In the genomic region with DNA sequence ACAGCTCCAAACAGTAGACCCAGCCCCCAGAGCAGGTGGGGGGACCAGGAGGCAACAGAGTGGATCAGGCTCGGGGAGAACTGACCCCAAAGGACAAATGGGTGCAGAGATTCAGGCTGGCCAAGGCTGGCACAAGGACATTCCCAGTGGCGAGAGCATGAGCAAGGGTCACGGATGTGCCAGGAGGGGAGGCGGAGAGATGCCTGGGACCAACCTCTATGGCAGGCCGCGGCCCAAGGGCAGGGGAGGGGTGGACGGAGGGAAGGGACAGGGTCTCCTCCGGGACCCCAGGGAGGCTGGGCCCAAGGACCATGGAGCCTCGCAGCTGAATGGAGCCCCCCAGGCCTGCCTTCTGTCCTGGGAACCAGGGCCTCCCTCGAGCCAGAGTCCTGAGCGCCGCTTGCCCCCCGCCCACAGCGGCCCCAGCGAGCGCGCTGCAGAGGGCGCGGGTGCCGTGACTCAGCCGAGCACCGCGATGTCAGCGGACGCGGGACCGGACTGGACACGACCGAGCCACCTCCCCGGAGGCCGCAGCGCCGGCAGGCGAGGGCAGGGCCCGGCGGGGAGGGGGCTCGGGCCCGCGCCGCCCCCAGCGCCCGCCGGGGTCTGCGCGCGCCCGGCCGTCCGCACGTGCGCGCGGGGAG, we compare ENCODE assay signal across 8 cellular contexts. TPM values are rescaled to one million over a fixed set of nuclear protein-coding genes. Genes with fewer than 3 reads are reported as not detected.
DNase-seq lines count a peak whose midpoint lies in the region; ATAC-seq, FAIRE-seq and TF ChIP-seq lines count a peak whose summit lies in the region.

No MANE protein-coding gene starts in this region.

- H3K27me3 ChIP-seq in endothelial cell of umbilical vein (ENCODE audit: control insufficient read depth in 2 of 2, insufficient read depth in 2 of 2, low read length in 2 of 2): no peaks in the 10 kb centered on the region

- H3K9me3 ChIP-seq in endothelial cell of umbilical vein (replicated peaks; ENCODE audit: control insufficient read depth, insufficient read depth, low read length): no peaks in the 10 kb centered on the region

- no peaks in the 10 kb centered on the region for H4K20me1 ChIP-seq in endothelial cell of umbilical vein (replicated peaks; ENCODE audit: control insufficient read depth, extremely low read depth, insufficient read depth, low read length)

- CTCF ChIA-PET in endothelial cell of umbilical vein (lab: Charles Lee): interaction anchor here (0.8 to 4.5 kb wide), 10 partner anchors 8 to 250 kb away, joined by 3 to 28 read pairs (median 4); a partner anchor contains a TSS

- BruUV-seq in endothelial cell of umbilical vein (replicated peaks; lab: Mats Ljungman, UMichigan): no TSS peak

- H3K27ac ChIP-seq in endothelial cell of umbilical vein (ENCODE audit: insufficient read depth, low read depth, low read length): no peak overlapping the region

- no peak overlapping the region for H3K9ac ChIP-seq in endothelial cell of umbilical vein (replicated peaks; ENCODE audit: extremely low read depth, insufficient read depth, low read length)

- H3K79me2 ChIP-seq in endothelial cell of umbilical vein (ENCODE audit: control insufficient read depth, insufficient read depth, low read length): no peaks in the 10 kb centered on the region

- intact Hi-C loops in endothelial cell of umbilical vein (cut with micrococcal nuclease): loop anchor here (2.0 kb wide), 3 partner anchors 17 to 59 kb away; a partner anchor contains a TSS

- peak overlapping the region in 2 of 3 experiments; percentile 2 to 43 for H3K4me3 ChIP-seq in endothelial cell of umbilical vein (replicated peaks in 1 of 3; ENCODE audit: insufficient read depth in 1 of 3, low read depth in 1 of 3, low read length in 3 of 3)

- TF ChIP-seq POLR2A in endothelial cell of umbilical vein (IDR thresholded peaks at IDR 0.05; ENCODE audit: low read depth, low read length): no peak

- TF ChIP-seq CTCF in endothelial cell of umbilical vein (IDR thresholded peaks at IDR 0.05; ENCODE audit: extremely low read depth in 1 of 2, insufficient read depth in 1 of 2, low read depth in 1 of 2, low read length in 2 of 2) (no peak), omental fat pad (IDR thresholded peaks at IDR 0.05) (no peak), D721Med (IDR thresholded peaks at IDR 0.05; ENCODE audit: insufficient read depth, missing control alignments) (no peak)

- POLR2A ChIA-PET in endothelial cell of umbilical vein (lab: Charles Lee): no interaction called here

- FAIRE-seq in RCC 7860 (lab: Jason Lieb, UNC) (no peak), endothelial cell of umbilical vein (lab: Jason Lieb, UNC) (no peak), D721Med (lab: Jason Lieb, UNC) (no peak)

- no peaks in the 10 kb centered on the region for H3K36me3 ChIP-seq in endothelial cell of umbilical vein (ENCODE audit: control insufficient read depth in 2 of 2, extremely low read depth in 1 of 2, insufficient read depth in 2 of 2, low read length in 2 of 2)

- no peaks in the 10 kb centered on the region for H3K9me1 ChIP-seq in endothelial cell of umbilical vein (replicated peaks; ENCODE audit: control insufficient read depth, extremely low read depth, insufficient read depth, low read length)

- peak overlapping the region; percentile 3 for H3K4me2 ChIP-seq in endothelial cell of umbilical vein (ENCODE audit: insufficient read depth, low read length)

- dilution Hi-C loops in endothelial cell of umbilical vein (cut with MboI; ENCODE audit: extremely low pct_ligation_motif_present, low sequenced_read_pairs): no loop called here

- ATAC-seq in omental fat pad (ENCODE audit: low FRiP score) (peak; percentile 28), GM21367 (IDR thresholded peaks at IDR 0.05; ENCODE audit: unreplicated experiment) (no peak), GM21737 (IDR thresholded peaks at IDR 0.05; ENCODE audit: unreplicated experiment) (no peak), HG02852 (IDR thresholded peaks at IDR 0.05; ENCODE audit: unreplicated experiment) (no peak)

- H2AFZ ChIP-seq in endothelial cell of umbilical vein (ENCODE audit: low read depth, low read length): peak overlapping the region; percentile 1

- DNase-seq in EL (peak; percentile 36), RCC 7860 (ENCODE audit: low spot score) (peak; percentile 11), endothelial cell of umbilical vein (ENCODE audit: low read depth, low spot score) (no peak), omental fat pad (ENCODE audit: low spot score) (no peak), D721Med (ENCODE audit: insufficient read length, low spot score) (no peak)

- H3K4me1 ChIP-seq in endothelial cell of umbilical vein (ENCODE audit: control insufficient read depth, extremely low read depth, insufficient read depth, low read length): peaks cover 12% of the 10 kb centered on the region

TF ChIP-seq in endothelial cell of umbilical vein, 7 proteins besides CTCF, POLR2A, EP300 and RAD21:
- no peak for TF ChIP-seq GATA2 (IDR thresholded peaks at IDR 0.05; ENCODE audit: insufficient read depth, insufficient read length, low read depth, low read length)
- TF ChIP-seq, protein P1, sequence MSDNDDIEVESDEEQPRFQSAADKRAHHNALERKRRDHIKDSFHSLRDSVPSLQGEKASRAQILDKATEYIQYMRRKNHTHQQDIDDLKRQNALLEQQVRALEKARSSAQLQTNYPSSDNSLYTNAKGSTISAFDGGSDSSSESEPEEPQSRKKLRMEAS (IDR thresholded peaks at IDR 0.05; ENCODE audit: insufficient read depth, insufficient read length): no peak
- no peak for TF ChIP-seq MYC (IDR thresholded peaks at IDR 0.05; ENCODE audit: low read depth, low read length)
- no peak for TF ChIP-seq EZH2 (IDR thresholded peaks at IDR 0.05; ENCODE audit: borderline replicate concordance, low read depth, low read length, severe bottlenecking)
- peak; percentile 9 for TF ChIP-seq POLR2AphosphoS5 (IDR thresholded peaks at IDR 0.05; ENCODE audit: insufficient read depth, low read depth, low read length)

RNA-seq across cellular contexts. Expression of a gene that starts 0.5 kb away (rescaled TPM):
- 20.0 and 23.4 TPM in 2 replicates for total RNA-seq in endothelial cell of umbilical vein
- polyA plus RNA-seq in endothelial cell of umbilical vein: 29.1 and 41.2 TPM in 2 replicates
- 16.7 and 19.6 TPM in 2 replicates for polyA plus RNA-seq in endothelial cell of umbilical vein (2011; cell fraction: cytosol; rRNA removed)
- 105 and 118 TPM in 2 replicates for polyA plus RNA-seq in endothelial cell of umbilical vein (2011; cell fraction: nucleus; rRNA removed)
- 20.6 and 41.1 TPM in 2 replicates for polyA plus RNA-seq in endothelial cell of umbilical vein (2012)
- polyA minus RNA-seq in endothelial cell of umbilical vein: 16.7 and 20.8 TPM in 2 replicates
- 35.0 TPM for polyA minus RNA-seq in endothelial cell of umbilical vein (2011; cell fraction: cytosol; rRNA and poly(A)+ RNA removed)
- 20.9 and 31.0 TPM in 2 replicates for polyA minus RNA-seq in endothelial cell of umbilical vein (2011; cell fraction: nucleus; rRNA and poly(A)+ RNA removed)
- total RNA-seq in omental fat pad: 10 to 100 TPM; 15.4 to 31.5 (median 25.9) TPM

RNA-seq across cellular contexts. Expression of a gene that starts 4.4 kb away (rescaled TPM):
- total RNA-seq in endothelial cell of umbilical vein: not detected in 2 replicates
- not detected in 2 replicates for polyA plus RNA-seq in endothelial cell of umbilical vein
- polyA plus RNA-seq in endothelial cell of umbilical vein (2011; cell fraction: cytosol; rRNA removed): not detected in 2 replicates
- not detected in 2 replicates for polyA plus RNA-seq in endothelial cell of umbilical vein (2011; cell fraction: nucleus; rRNA removed)
- polyA plus RNA-seq in endothelial cell of umbilical vein (2012): not detected in 2 replicates
- polyA minus RNA-seq in endothelial cell of umbilical vein: 0.13 TPM in 1 of 2 replicates, not detected in the other
- polyA minus RNA-seq in endothelial cell of umbilical vein (2011; cell fraction: cytosol; rRNA and poly(A)+ RNA removed): not detected
- polyA minus RNA-seq in endothelial cell of umbilical vein (2011; cell fraction: nucleus; rRNA and poly(A)+ RNA removed): not detected in 2 replicates
- 1 to 10 TPM in 1 of 4 donors, under 1 TPM in 2, not detected in 1; 0.19 to 3.6 (median 0.31) TPM for total RNA-seq in omental fat pad

RNA-seq across cellular contexts. Expression of a gene that starts 18.5 kb away (rescaled TPM):
- total RNA-seq in endothelial cell of umbilical vein (157 and 181 TPM in 2 replicates), omental fat pad (10 to 100 TPM; 37.2 to 70.5 (median 58.5) TPM)
- 115 and 144 TPM in 2 replicates for polyA plus RNA-seq in endothelial cell of umbilical vein
- polyA plus RNA-seq in endothelial cell of umbilical vein (2011; cell fraction: cytosol; rRNA removed): 36.8 and 76.5 TPM in 2 replicates
- 315 and 318 TPM in 2 replicates for polyA plus RNA-seq in endothelial cell of umbilical vein (2011; cell fraction: nucleus; rRNA removed)
- polyA plus RNA-seq in endothelial cell of umbilical vein (2012): 82.5 and 142 TPM in 2 replicates
- 15.9 and 21.7 TPM in 2 replicates for polyA minus RNA-seq in endothelial cell of umbilical vein
- 49.1 TPM for polyA minus RNA-seq in endothelial cell of umbilical vein (2011; cell fraction: cytosol; rRNA and poly(A)+ RNA removed)
- 24.8 and 73.7 TPM in 2 replicates for polyA minus RNA-seq in endothelial cell of umbilical vein (2011; cell fraction: nucleus; rRNA and poly(A)+ RNA removed)

RNA-seq across cellular contexts. Expression of a gene that starts 26.4 kb away (rescaled TPM):
- total RNA-seq in endothelial cell of umbilical vein (not detected in 2 replicates), omental fat pad (under 1 TPM in 3 of 4 donors, not detected in 1; 0.25 to 0.72 (median 0.28) TPM)
- polyA plus RNA-seq in endothelial cell of umbilical vein: 0.03 TPM in 1 of 2 replicates, not detected in the other
- polyA plus RNA-seq in endothelial cell of umbilical vein (2011; cell fraction: cytosol; rRNA removed): 0.05 TPM in 1 of 2 replicates, not detected in the other
- not detected in 2 replicates for polyA plus RNA-seq in endothelial cell of umbilical vein (2011; cell fraction: nucleus; rRNA removed)
- not detected in 2 replicates for polyA plus RNA-seq in endothelial cell of umbilical vein (2012)
- 0.08 TPM in 1 of 2 replicates, not detected in the other for polyA minus RNA-seq in endothelial cell of umbilical vein
- not detected for polyA minus RNA-seq in endothelial cell of umbilical vein (2011; cell fraction: cytosol; rRNA and poly(A)+ RNA removed)
- not detected in 2 replicates for polyA minus RNA-seq in endothelial cell of umbilical vein (2011; cell fraction: nucleus; rRNA and poly(A)+ RNA removed)

RNA-seq across cellular contexts. Expression of a gene that starts 31.1 kb away (rescaled TPM):
- total RNA-seq in endothelial cell of umbilical vein (not detected in 2 replicates), omental fat pad (1 to 10 TPM in 3 of 4 donors, under 1 TPM in 1; 0.95 to 9.7 (median 4.7) TPM)
- 2.3 and 4.1 TPM in 2 replicates for polyA plus RNA-seq in endothelial cell of umbilical vein
- 1.8 and 2.3 TPM in 2 replicates for polyA plus RNA-seq in endothelial cell of umbilical vein (2011; cell fraction: cytosol; rRNA removed)
- 0.97 and 1.2 TPM in 2 replicates for polyA plus RNA-seq in endothelial cell of umbilical vein (2011; cell fraction: nucleus; rRNA removed)
- 2.9 and 12.9 TPM in 2 replicates for polyA plus RNA-seq in endothelial cell of umbilical vein (2012)
- 0.29 TPM in 1 of 2 replicates, not detected in the other for polyA minus RNA-seq in endothelial cell of umbilical vein
- 36.3 TPM for polyA minus RNA-seq in endothelial cell of umbilical vein (2011; cell fraction: cytosol; rRNA and poly(A)+ RNA removed)
- 1.2 TPM in 1 of 2 replicates, not detected in the other for polyA minus RNA-seq in endothelial cell of umbilical vein (2011; cell fraction: nucleus; rRNA and poly(A)+ RNA removed)

Comparison
In these comparisons a context has a peak if more than half of its experiments do, and no peak if none do; other contexts are left out.
1. DNase-seq: peak in EL (single experiment) and RCC 7860 (single experiment); none in endothelial cell of umbilical vein (single experiment), omental fat pad (single experiment) and D721Med (single experiment).